ENCODE assay signal across 16 cellular contexts in genomic region chr1:169707917-169708604, GRCh38. TPM values are rescaled to one million over a fixed set of nuclear protein-coding genes. Genes with fewer than 3 reads are reported as not detected.
DNase-seq lines count a peak whose midpoint lies in the region; ATAC-seq, FAIRE-seq and TF ChIP-seq lines count a peak whose summit lies in the region.
"Had no signal": no experiment of that assay in that cellular context is flagged by ENCODE, and none has a peak within 500 bp of the region (broad histone marks: within the 10 kb centered on the region; RNA-seq: fewer than 3 reads in every experiment).

No MANE protein-coding gene starts in this region.

- H3K9me3 ChIP-seq in KOPT-K1 (ENCODE audit: insufficient read depth, low read length, poor library complexity, severe bottlenecking) (no peaks in the 10 kb centered on the region), HepG2 (ENCODE audit: low read length) (no peaks in the 10 kb centered on the region)
- H3K9me3 ChIP-seq: SJCRH30 had no signal

- TF ChIP-seq EP300 in HepG2 (IDR thresholded peaks at IDR 0.05; ENCODE audit: low read depth in 2 of 2, low read length in 2 of 2) (no peak), HepG2 (CRISPR knock-in tag; IDR thresholded peaks at IDR 0.05; ENCODE audit: borderline replicate concordance) (no peak)

- no peak for TF ChIP-seq POLR2A in HepG2 (IDR thresholded peaks at IDR 0.05; ENCODE audit: insufficient read depth in 1 of 2, low read depth in 2 of 2, low read length in 2 of 2)

- no peak overlapping the region for H3K9ac ChIP-seq in HepG2 (ENCODE audit: insufficient read depth, low read depth, low read length)

- H2AFZ ChIP-seq in HepG2 (ENCODE audit: low read length): no peak overlapping the region

- no peaks in the 10 kb centered on the region for H4K20me1 ChIP-seq in HepG2 (ENCODE audit: insufficient read depth, low read length)

- H3K27ac ChIP-seq in KOPT-K1 (ENCODE audit: low read depth, low read length, poor library complexity, severe bottlenecking) (peak overlapping the region; percentile 66), HepG2 (ENCODE audit: extremely low read length, insufficient read depth, low read length) (no peak overlapping the region)
- H3K27ac ChIP-seq: SJCRH30 had no signal

- no peaks in the 10 kb centered on the region for H3K79me2 ChIP-seq in HepG2 (ENCODE audit: insufficient read depth, low read length)

- FAIRE-seq in HepG2 (lab: Jason Lieb, UNC): no peak

- H3K4me1 Mint-ChIP-seq in activated CD8-positive, alpha-beta memory T cell treated with anti-CD3 and anti-CD28 coated beads, Interleukin-2, amount 10 ng/mL, durations not matched to agents 7 days and 5 days: peaks cover 45% of the 10 kb centered on the region
- H3K4me1 Mint-ChIP-seq in activated naive CD8-positive, alpha-beta T cell (ENCODE audit: low read depth): peaks cover 71% of the 10 kb centered on the region
- H3K4me1 Mint-ChIP-seq in stimulated activated effector memory CD8-positive, alpha-beta T cell treated with anti-CD3 and anti-CD28 coated beads, Interleukin-12 subunit alpha, Interleukin-12 subunit beta, amount 100 ng/mL, for 72 hours: peaks cover 36% of the 10 kb centered on the region
- H3K4me1 Mint-ChIP-seq: brain had no signal

- H3K4me1 ChIP-seq in HepG2 (ENCODE audit: insufficient read depth, low read length): peaks cover 10% of the 10 kb centered on the region
- H3K4me1 ChIP-seq: SJCRH30 had no signal

- intact Hi-C loops in HepG2 (cut with micrococcal nuclease; ENCODE audit: unreplicated experiment): no loop called here

- peaks cover 48% of the 10 kb centered on the region for H3K36me3 Mint-ChIP-seq in activated CD8-positive, alpha-beta memory T cell treated with anti-CD3 and anti-CD28 coated beads, Interleukin-2, amount 10 ng/mL, durations not matched to agents 7 days and 5 days
- H3K36me3 Mint-ChIP-seq in activated naive CD8-positive, alpha-beta T cell: peaks cover 34% of the 10 kb centered on the region
- no peaks in the 10 kb centered on the region for H3K36me3 Mint-ChIP-seq in stimulated activated effector memory CD8-positive, alpha-beta T cell treated with anti-CD3 and anti-CD28 coated beads, Interleukin-12 subunit alpha, Interleukin-12 subunit beta, amount 100 ng/mL, for 72 hours
- H3K36me3 Mint-ChIP-seq: brain had no signal

- 23% methylated on average over 9 of the region's 9 CpGs for WGBS in HepG2 (ENCODE audit: low lambda C conversion rate)

- in situ Hi-C loops in HepG2 (cut with HindIII; ENCODE audit: extremely low pct_ligation_motif_present, low pct_unique_long_range_greater_than_20kb): loop anchor here (5.0 kb wide), 1 partner anchor 106 kb away; no protein-coding TSS in a partner anchor

- TF ChIP-seq CTCF in HepG2 (CRISPR knock-in tag; IDR thresholded peaks at IDR 0.05): no peak

- ATAC-seq in activated CD8-positive, alpha-beta memory T cell treated with anti-CD3 and anti-CD28 coated beads, Interleukin-2, amount 10 ng/mL, durations not matched to agents 7 days and 5 days: no peak
- no peak for ATAC-seq in stimulated activated effector memory CD8-positive, alpha-beta T cell treated with anti-CD3 and anti-CD28 coated beads, Interleukin-12 subunit alpha, Interleukin-12 subunit beta, amount 100 ng/mL, for 72 hours
- no peak for ATAC-seq in HepG2

- no peaks in the 10 kb centered on the region for H3K9me3 Mint-ChIP-seq in activated CD8-positive, alpha-beta memory T cell treated with anti-CD3 and anti-CD28 coated beads, Interleukin-2, amount 10 ng/mL, durations not matched to agents 7 days and 5 days (ENCODE audit: low read depth)
- H3K9me3 Mint-ChIP-seq in activated naive CD8-positive, alpha-beta T cell (ENCODE audit: low read depth): no peaks in the 10 kb centered on the region
- no peaks in the 10 kb centered on the region for H3K9me3 Mint-ChIP-seq in stimulated activated effector memory CD8-positive, alpha-beta T cell treated with anti-CD3 and anti-CD28 coated beads, Interleukin-12 subunit alpha, Interleukin-12 subunit beta, amount 100 ng/mL, for 72 hours
- H3K9me3 Mint-ChIP-seq: H9 had no signal

- no peak overlapping the region for H3K4me3 ChIP-seq in HepG2 (replicated peaks in 1 of 3; ENCODE audit: insufficient read depth in 1 of 3, low read depth in 2 of 3, low read length in 3 of 3)
- H3K4me3 ChIP-seq: SJCRH30 had no signal

- no TSS peak for BruUV-seq in HepG2 (replicated peaks; lab: Mats Ljungman, UMichigan)

- CTCF ChIA-PET in activated CD8-positive, alpha-beta memory T cell treated with anti-CD3 and anti-CD28 coated beads, Interleukin-2, amount 10 ng/mL, durations not matched to agents 7 days and 5 days (lab: Charles Lee): interaction anchor here (1.0 to 4.6 kb wide), 4 partner anchors 9 to 122 kb away, joined by 3 to 29 read pairs (median 6); partner anchors contain the start of gene F5
- CTCF ChIA-PET in HepG2 (lab: Yijun Ruan, JAX; ENCODE audit: low intra/inter-chr PET ratio, low total read pairs): no interaction called here

- H3K27me3 Mint-ChIP-seq in activated CD8-positive, alpha-beta memory T cell treated with anti-CD3 and anti-CD28 coated beads, Interleukin-2, amount 10 ng/mL, durations not matched to agents 7 days and 5 days: peaks cover 3% of the 10 kb centered on the region
- H3K27me3 Mint-ChIP-seq in activated naive CD8-positive, alpha-beta T cell: no peaks in the 10 kb centered on the region

- POLR2A ChIA-PET in HepG2 (lab: Yijun Ruan, JAX): no interaction called here

- H3K27ac Mint-ChIP-seq in activated CD8-positive, alpha-beta memory T cell treated with anti-CD3 and anti-CD28 coated beads, Interleukin-2, amount 10 ng/mL, durations not matched to agents 7 days and 5 days: peak overlapping the region; percentile 77
- H3K27ac Mint-ChIP-seq in activated naive CD8-positive, alpha-beta T cell: peak overlapping the region; percentile 98
- H3K27ac Mint-ChIP-seq in stimulated activated effector memory CD8-positive, alpha-beta T cell treated with anti-CD3 and anti-CD28 coated beads, Interleukin-12 subunit alpha, Interleukin-12 subunit beta, amount 100 ng/mL, for 72 hours: peak overlapping the region; percentile 27
- H3K27ac Mint-ChIP-seq: brain, H9 had no signal

- DNase-seq in activated CD8-positive, alpha-beta memory T cell treated with anti-CD3 and anti-CD28 coated beads, Interleukin-2, amount 10 ng/mL, durations not matched to agents 7 days and 5 days: no peak
- no peak for DNase-seq in activated CD8-positive, alpha-beta memory T cell treated with anti-CD3 and anti-CD28 coated beads, Interleukin-2, amount 50 U/mL, for 48 hours
- DNase-seq in stimulated activated effector memory CD8-positive, alpha-beta T cell treated with anti-CD3 and anti-CD28 coated beads, Interleukin-12 subunit alpha, Interleukin-12 subunit beta, amount 100 ng/mL, for 72 hours (ENCODE audit: low spot score in 2 of 2): no peak
- no peak for DNase-seq in NCI-H2227 (lab: John Stamatoyannopoulos, UW; ENCODE audit: unreplicated experiment)
- no peak for DNase-seq in HepG2 (ENCODE audit: low spot score)
- DNase-seq in dedifferentiated amniotic fluid mesenchymal stem cell (ENCODE audit: extremely low spot score): no peak
- DNase-seq: GDM1; H9; IMR-90; SJCRH30; stimulated activated CD4-positive, alpha-beta T cell treated with anti-CD3 and anti-CD28 coated beads, Interleukin-1b, Interleukin-23, amount 100 ng/mL, for 48 hours had no signal

- H3K4me3 Mint-ChIP-seq in activated CD8-positive, alpha-beta memory T cell treated with anti-CD3 and anti-CD28 coated beads, Interleukin-2, amount 10 ng/mL, durations not matched to agents 7 days and 5 days: peak overlapping the region; percentile 69
- peak overlapping the region; percentile 88 for H3K4me3 Mint-ChIP-seq in activated naive CD8-positive, alpha-beta T cell
- peak overlapping the region; percentile 51 for H3K4me3 Mint-ChIP-seq in stimulated activated effector memory CD8-positive, alpha-beta T cell treated with anti-CD3 and anti-CD28 coated beads, Interleukin-12 subunit alpha, Interleukin-12 subunit beta, amount 100 ng/mL, for 72 hours
- H3K4me3 Mint-ChIP-seq: brain, H9 had no signal

- no peak overlapping the region for H3K4me2 ChIP-seq in HepG2 (ENCODE audit: low read depth, low read length)

- peaks cover 54% of the 10 kb centered on the region for H3K36me3 ChIP-seq in KOPT-K1 (ENCODE audit: insufficient read depth, low read length)
- H3K36me3 ChIP-seq in HepG2 (replicated peaks in 1 of 2; ENCODE audit: control insufficient read depth in 1 of 2, insufficient read depth in 2 of 2, low read length in 2 of 2): no peaks in the 10 kb centered on the region
- H3K36me3 ChIP-seq: SJCRH30 had no signal

- no peaks in the 10 kb centered on the region for H3K27me3 ChIP-seq in HepG2 (ENCODE audit: control insufficient read depth in 1 of 2, insufficient read depth in 2 of 2, low read length in 2 of 2)
- H3K27me3 ChIP-seq: SJCRH30 had no signal

- TF ChIP-seq RAD21 in HepG2 (CRISPR knock-in tag; IDR thresholded peaks at IDR 0.05): no peak

RNA-seq across cellular contexts. Expression of gene SELL, which starts 3.4 kb away (rescaled TPM):
- 10 to 100 TPM; 61.4 to 85.1 TPM for total RNA-seq in activated CD8-positive, alpha-beta memory T cell treated with anti-CD3 and anti-CD28 coated beads, Interleukin-2, amount 10 ng/mL, durations not matched to agents 7 days and 5 days
- 0.13 and 0.32 TPM in 2 replicates for total RNA-seq in HepG2 (2016; rRNA removed; fragmentation: Illumina TruSeq; extraction: Trizol)
- total RNA-seq in HepG2 (2016; cell fraction: cytosol; rRNA removed; fragmentation: Illumina TruSeq; extraction: Trizol; ENCODE audit: low read depth): not detected in 2 replicates
- 0.13 and 0.27 TPM in 2 replicates for total RNA-seq in HepG2 (2016; cell fraction: insoluble cytoplasmic fraction; rRNA removed; fragmentation: Illumina TruSeq; extraction: Trizol)
- total RNA-seq in HepG2 (2016; cell fraction: membrane; rRNA removed; fragmentation: Illumina TruSeq; extraction: Trizol): 0.17 TPM in 1 of 2 replicates, not detected in the other
- total RNA-seq in HepG2 (2016; cell fraction: nucleus; rRNA removed; fragmentation: Illumina TruSeq; extraction: Trizol): 0.71 TPM in 1 of 2 replicates, not detected in the other
- polyA plus RNA-seq in HepG2 (2011; rRNA removed): 0.03 and 0.18 TPM in 2 replicates
- polyA plus RNA-seq in HepG2 (2011; cell fraction: cytosol; rRNA removed): 0.04 and 0.11 TPM in 2 replicates
- not detected in 2 replicates for polyA plus RNA-seq in HepG2 (2011; cell fraction: nucleus; rRNA removed)
- not detected in 2 replicates for polyA plus RNA-seq in HepG2 (2012)
- not detected in 2 replicates for polyA plus RNA-seq in HepG2 (2016; cell fraction: cytosol; fragmentation: Illumina TruSeq; extraction: Trizol; ENCODE audit: low read depth)
- polyA plus RNA-seq in HepG2 (2016; cell fraction: insoluble cytoplasmic fraction; fragmentation: Illumina TruSeq; extraction: Trizol; ENCODE audit: low read depth): 0.24 TPM in 1 of 2 replicates, not detected in the other
- polyA plus RNA-seq in HepG2 (2016; cell fraction: membrane; fragmentation: Illumina TruSeq; extraction: Trizol; ENCODE audit: low read depth): 0.12 TPM in 1 of 2 replicates, not detected in the other
- not detected in 2 replicates for polyA plus RNA-seq in HepG2 (2016; cell fraction: nucleus; fragmentation: Illumina TruSeq; extraction: Trizol; ENCODE audit: insufficient read depth, low read depth)
- not detected in 2 replicates for polyA minus RNA-seq in HepG2 (2011; rRNA and poly(A)+ RNA removed; ENCODE audit: low replicate concordance)
- polyA minus RNA-seq in HepG2 (2011; cell fraction: cytosol; rRNA and poly(A)+ RNA removed): not detected in 2 replicates
- polyA minus RNA-seq in HepG2 (2011; cell fraction: nucleus; rRNA and poly(A)+ RNA removed): not detected in 2 replicates
- total RNA-seq: A673, H9, IMR-90, SJCRH30 had no signal
- polyA plus RNA-seq: IMR-90, neural cell had no signal

RNA-seq across cellular contexts. Expression of gene SELE, which starts 25.8 kb away (rescaled TPM):
- not detected for total RNA-seq in activated CD8-positive, alpha-beta memory T cell treated with anti-CD3 and anti-CD28 coated beads, Interleukin-2, amount 10 ng/mL, durations not matched to agents 7 days and 5 days
- 0.04 TPM in 1 of 2 replicates, not detected in the other for total RNA-seq in HepG2 (2016; rRNA removed; fragmentation: Illumina TruSeq; extraction: Trizol)
- not detected in 2 replicates for total RNA-seq in HepG2 (2016; cell fraction: cytosol; rRNA removed; fragmentation: Illumina TruSeq; extraction: Trizol; ENCODE audit: low read depth)
- 0.04 TPM in 1 of 2 replicates, not detected in the other for total RNA-seq in HepG2 (2016; cell fraction: insoluble cytoplasmic fraction; rRNA removed; fragmentation: Illumina TruSeq; extraction: Trizol)
- total RNA-seq in HepG2 (2016; cell fraction: membrane; rRNA removed; fragmentation: Illumina TruSeq; extraction: Trizol): not detected in 2 replicates
- total RNA-seq in HepG2 (2016; cell fraction: nucleus; rRNA removed; fragmentation: Illumina TruSeq; extraction: Trizol): not detected in 2 replicates
- polyA plus RNA-seq in HepG2 (2011; rRNA removed): 0.08 and 0.09 TPM in 2 replicates
- 0.04 and 0.05 TPM in 2 replicates for polyA plus RNA-seq in HepG2 (2011; cell fraction: cytosol; rRNA removed)
- polyA plus RNA-seq in HepG2 (2011; cell fraction: nucleus; rRNA removed): 0.05 TPM in 1 of 2 replicates, not detected in the other
- 0.05 TPM in 1 of 2 replicates, not detected in the other for polyA plus RNA-seq in HepG2 (2012)
- not detected in 2 replicates for polyA plus RNA-seq in HepG2 (2016; cell fraction: cytosol; fragmentation: Illumina TruSeq; extraction: Trizol; ENCODE audit: low read depth)
- polyA plus RNA-seq in HepG2 (2016; cell fraction: insoluble cytoplasmic fraction; fragmentation: Illumina TruSeq; extraction: Trizol; ENCODE audit: low read depth): 0.07 TPM in 1 of 2 replicates, not detected in the other
- not detected in 2 replicates for polyA plus RNA-seq in HepG2 (2016; cell fraction: membrane; fragmentation: Illumina TruSeq; extraction: Trizol; ENCODE audit: low read depth)
- polyA plus RNA-seq in HepG2 (2016; cell fraction: nucleus; fragmentation: Illumina TruSeq; extraction: Trizol; ENCODE audit: insufficient read depth, low read depth): not detected in 2 replicates
- 0.12 TPM in 1 of 2 replicates, not detected in the other for polyA minus RNA-seq in HepG2 (2011; rRNA and poly(A)+ RNA removed; ENCODE audit: low replicate concordance)
- polyA minus RNA-seq in HepG2 (2011; cell fraction: cytosol; rRNA and poly(A)+ RNA removed): not detected in 2 replicates
- polyA minus RNA-seq in HepG2 (2011; cell fraction: nucleus; rRNA and poly(A)+ RNA removed): 0.12 TPM in 1 of 2 replicates, not detected in the other
- total RNA-seq: A673, H9, IMR-90, SJCRH30 had no signal
- polyA plus RNA-seq: IMR-90, neural cell had no signal

Comparison
In these comparisons a context has a peak if more than half of its experiments do, and no peak if none do; other contexts are left out.
1. H3K27ac Mint-ChIP-seq: peak in every context shown above with its lines; median percentile 98 in activated naive CD8-positive, alpha-beta T cell; 77 in activated CD8-positive, alpha-beta memory T cell treated with anti-CD3 and anti-CD28 coated beads, Interleukin-2, amount 10 ng/mL, durations not matched to agents 7 days and 5 days; 27 in stimulated activated effector memory CD8-positive, alpha-beta T cell treated with anti-CD3 and anti-CD28 coated beads, Interleukin-12 subunit alpha, Interleukin-12 subunit beta, amount 100 ng/mL, for 72 hours.
2. RNA of gene SELL, which starts 3.4 kb away (total RNA-seq): 61.4 to 85.1 TPM in activated CD8-positive, alpha-beta memory T cell treated with anti-CD3 and anti-CD28 coated beads, Interleukin-2, amount 10 ng/mL, durations not matched to agents 7 days and 5 days; 0.13 to 0.71 TPM in HepG2; every median in the first group is over 10 times any median in the second.
3. Peak in every context shown above with its lines, with median percentiles within 50 percentile points of each other: H3K4me3 Mint-ChIP-seq.